26 cellular contexts compared by ENCODE assay signal in genomic region chr7:84297606-84298005, GRCh38.
"Had no signal": no experiment of that assay in that cellular context is flagged by ENCODE, and none has a peak within 500 bp of the region (broad histone marks: within the 10 kb centered on the region; RNA-seq: fewer than 3 reads in every experiment).

No MANE protein-coding gene starts in this region.

- H3K27ac ChIP-seq: epithelial cell of prostate, esophagus squamous epithelium, gastrocnemius medialis, heart right ventricle, left ventricle myocardium inferior, lower lobe of right lung, neutrophil, spleen, testis, tibial nerve, upper lobe of right lung, vagina had no signal

- DNase-seq: effector memory CD8-positive, alpha-beta T cell; esophagus squamous epithelium; gastrocnemius medialis; heart right ventricle; hypothalamus; kidney glomerular epithelial cell; left ventricle myocardium inferior; lower lobe of right lung; mesenchymal stem cell; midbrain; naive B cell; nephron progenitor cell; posterior cingulate gyrus; spleen; stimulated activated CD4-positive, alpha-beta T cell treated with anti-CD3 and anti-CD28 coated beads, Interleukin-15, amount 100 ng/mL, for 24 hours; stimulated activated CD4-positive, alpha-beta T cell treated with anti-CD3 and anti-CD28 coated beads, Interleukin-1b, Interleukin-23, amount 100 ng/mL, for 48 hours; stimulated activated CD4-positive, alpha-beta T cell treated with anti-CD3 and anti-CD28 coated beads, Interleukin-4, amount 100 ng/mL, for 4 hours; stimulated activated naive B cell treated with anti-CD40 and anti-IgM and Interleukin-4, amounts not matched to agents 10 μg/mL and 1 μg/mL and 100 μg/mL, for 72 hours; stimulated activated naive CD8-positive, alpha-beta T cell treated with anti-CD3 and anti-CD28 coated beads, Interleukin-15, amount 100 ng/mL, for 72 hours; testis; upper lobe of right lung had no signal

- H3K36me3 ChIP-seq: esophagus squamous epithelium, gastrocnemius medialis, heart right ventricle, left ventricle myocardium inferior, lower lobe of right lung, neutrophil, spleen, tibial nerve, upper lobe of right lung, vagina had no signal

- H3K4me3 ChIP-seq: esophagus squamous epithelium, gastrocnemius medialis, heart right ventricle, left ventricle myocardium inferior, lower lobe of right lung, spleen, testis, tibial nerve, upper lobe of right lung, vagina had no signal

- H3K27me3 ChIP-seq: esophagus squamous epithelium, gastrocnemius medialis, heart right ventricle, neutrophil, spleen, testis, tibial nerve, upper lobe of right lung, vagina had no signal

- ATAC-seq: effector memory CD8-positive, alpha-beta T cell; gastrocnemius medialis; heart right ventricle; lower lobe of right lung; sciatic nerve; stimulated activated naive B cell treated with anti-CD40 and anti-IgM and Interleukin-4, amounts not matched to agents 10 μg/mL and 1 μg/mL and 100 μg/mL, for 72 hours; stimulated activated naive CD8-positive, alpha-beta T cell treated with anti-CD3 and anti-CD28 coated beads, Interleukin-15, amount 100 ng/mL, for 72 hours; upper lobe of right lung had no signal

- H3K4me1 ChIP-seq: esophagus squamous epithelium, gastrocnemius medialis, heart right ventricle, left ventricle myocardium inferior, lower lobe of right lung, spleen, testis, tibial nerve, upper lobe of right lung, vagina had no signal

- H3K9me3 ChIP-seq: esophagus squamous epithelium, gastrocnemius medialis, heart right ventricle, left ventricle myocardium inferior, lower lobe of right lung, neutrophil, spleen, testis, tibial nerve, upper lobe of right lung, vagina had no signal
